8 cellular contexts compared by ENCODE assay signal in the genomic region with DNA sequence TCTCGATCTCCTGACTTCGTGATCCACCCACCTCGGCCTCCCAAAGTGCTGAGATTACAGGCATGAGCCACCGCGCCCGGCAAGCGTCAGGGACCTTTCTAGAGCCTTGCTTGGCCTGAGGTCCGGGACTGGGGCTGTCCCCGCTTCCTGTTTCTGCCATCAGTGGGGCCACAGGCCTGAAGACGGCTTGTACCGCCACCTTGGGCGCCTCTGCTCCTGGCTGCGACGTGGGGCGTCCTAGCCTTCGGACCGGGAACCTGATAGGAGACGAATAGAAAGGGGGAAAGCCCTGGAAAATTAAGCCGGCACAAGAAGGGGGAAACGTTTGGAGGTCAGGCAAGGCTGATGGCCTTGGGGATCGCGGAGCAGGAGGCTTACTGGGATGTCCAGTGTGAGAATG. TPM values are rescaled to one million over a fixed set of nuclear protein-coding genes. Genes with fewer than 3 reads are reported as not detected.
DNase-seq lines count a peak whose midpoint lies in the region; ATAC-seq and TF ChIP-seq lines count a peak whose summit lies in the region.

No MANE protein-coding gene starts in this region.

- no peak overlapping the region for H2BK120ac ChIP-seq in trophoblast cell (ENCODE audit: insufficient read depth, low read length, poor library complexity)

- peak overlapping the region; percentile 90 for H4K8ac ChIP-seq in trophoblast cell (ENCODE audit: low read depth, low read length)

- peak overlapping the region; percentile 2 for H3K4ac ChIP-seq in trophoblast cell (ENCODE audit: low read depth, low read length)

- H3K9me3 ChIP-seq in RWPE2 (ENCODE audit: severe bottlenecking), result no peaks in the 10 kb centered on the region
- H3K9me3 ChIP-seq in trophoblast cell (ENCODE audit: insufficient read depth, low read depth, low read length), result no peaks in the 10 kb centered on the region

- H3K4me3 ChIP-seq in RWPE2 (ENCODE audit: severe bottlenecking) (peak overlapping the region; percentile 45), trophoblast cell (ENCODE audit: low read depth, low read length) (no peak overlapping the region)

- no peak overlapping the region for H2AK5ac ChIP-seq in trophoblast cell (ENCODE audit: low read length)

- H3K79me2 ChIP-seq in trophoblast cell (ENCODE audit: control insufficient read depth, insufficient read depth, low read length, poor library complexity), result peaks cover 3% of the 10 kb centered on the region

- no peak overlapping the region for H2BK5ac ChIP-seq in trophoblast cell (ENCODE audit: low read depth, low read length, poor library complexity)

- no peak overlapping the region for H2BK12ac ChIP-seq in trophoblast cell (ENCODE audit: low read length)

- in situ Hi-C loops in KBM-7 (cut with MboI; ENCODE audit: low pct_unique_long_range_greater_than_20kb, low sequenced_read_pairs), result loop anchor here (10.0 to 25.0 kb wide), 2 partner anchors 298 to 500 kb away; no protein-coding TSS in a partner anchor

- peak overlapping the region; percentile 11 for H2AFZ ChIP-seq in trophoblast cell (ENCODE audit: insufficient read depth, low read length, poor library complexity)

- H3K9ac ChIP-seq in trophoblast cell (ENCODE audit: low read length), result no peak overlapping the region

- peak overlapping the region; percentile 37 for H3K4me2 ChIP-seq in trophoblast cell (ENCODE audit: low read length)

- no peak overlapping the region for H3K18ac ChIP-seq in trophoblast cell (ENCODE audit: low read length)

- H3K36me3 ChIP-seq in RWPE2 (ENCODE audit: low read depth), result no peaks in the 10 kb centered on the region
- no peaks in the 10 kb centered on the region for H3K36me3 ChIP-seq in trophoblast cell (ENCODE audit: control insufficient read depth in 1 of 2, insufficient read depth in 2 of 2, low read length in 2 of 2)

- WGBS in trophoblast cell (ENCODE audit: extremely low coverage, insufficient coverage, insufficient read length), result no CpG with 5 or more reads among the region's 22 CpGs

- H3K14ac ChIP-seq in trophoblast cell (ENCODE audit: low read length), result no peak overlapping the region

- H3K4me1 ChIP-seq in RWPE2 (ENCODE audit: insufficient read depth, poor library complexity, severe bottlenecking) (peaks cover 4% of the 10 kb centered on the region), trophoblast cell (ENCODE audit: control insufficient read depth in 1 of 2, insufficient read depth in 2 of 2, low read length in 2 of 2) (peaks cover 0 to 6% of the 10 kb centered on the region in 2 experiments)

- no peak for ATAC-seq in RWPE2 (ENCODE audit: low read depth)
- no peak for ATAC-seq in HG03025 (IDR thresholded peaks at IDR 0.05; ENCODE audit: low FRiP score, unreplicated experiment)
- no peak for ATAC-seq in GM21825 (IDR thresholded peaks at IDR 0.05; ENCODE audit: unreplicated experiment)

- DNase-seq in ELR (ENCODE audit: low read depth) (peak; percentile 13), RWPE2 (ENCODE audit: low spot score) (no peak), epithelial cell of prostate (ENCODE audit: low read depth, low spot score) (no peak), trophoblast cell (peak; percentile 10 to 19), NCI-H1436 (lab: John Stamatoyannopoulos, UW) (no peak), KBM-7 (no peak)

- no peaks in the 10 kb centered on the region for H3K27me3 ChIP-seq in RWPE2 (ENCODE audit: insufficient read depth, poor library complexity, severe bottlenecking)
- H3K27me3 ChIP-seq in trophoblast cell (ENCODE audit: insufficient read depth, low read length), result no peaks in the 10 kb centered on the region

- peak overlapping the region; percentile 6 for H4K12ac ChIP-seq in trophoblast cell (ENCODE audit: low read depth, low read length)

- no peak for TF ChIP-seq CTCF in RWPE2 (IDR thresholded peaks at IDR 0.05; ENCODE audit: poor library complexity, severe bottlenecking)

- peak overlapping the region; percentile 80 for H4K91ac ChIP-seq in trophoblast cell (ENCODE audit: low read depth, low read length)

- H3K27ac ChIP-seq in RWPE2 (ENCODE audit: poor library complexity, severe bottlenecking) (peak overlapping the region; percentile 44), epithelial cell of prostate (peak overlapping the region; percentile 15), trophoblast cell (ENCODE audit: low read depth, low read length) (no peak overlapping the region)

- no peak overlapping the region for H3K23ac ChIP-seq in trophoblast cell (ENCODE audit: low read length)

- H3K79me1 ChIP-seq in trophoblast cell (ENCODE audit: low read length), result peaks cover 2% of the 10 kb centered on the region

RNA-seq across cellular contexts. Expression of a gene that starts 35.1 kb away (rescaled TPM):
- 45.8 and 47.5 TPM in 2 replicates for polyA plus RNA-seq in trophoblast cell (2013)

Comparison
In these comparisons a context has a peak if more than half of its experiments do, and no peak if none do; other contexts are left out.
1. DNase-seq: peak in ELR (single experiment) and trophoblast cell (2 of 2); none in RWPE2 (single experiment), epithelial cell of prostate (single experiment), NCI-H1436 (single experiment) and KBM-7 (single experiment).